Comparison of ENCODE assay signal across 21 cellular contexts in genomic region chr7:107953924-107954303, GRCh38. TPM values are rescaled to one million over a fixed set of nuclear protein-coding genes. Genes with fewer than 3 reads are reported as not detected.
DNase-seq lines count a peak whose midpoint lies in the region; ATAC-seq and TF ChIP-seq lines count a peak whose summit lies in the region.
"Had no signal": no experiment of that assay in that cellular context is flagged by ENCODE, and none has a peak within 500 bp of the region (broad histone marks: within the 10 kb centered on the region; RNA-seq: fewer than 3 reads in every experiment).

No MANE protein-coding gene starts in this region.

- H3K27ac ChIP-seq in ACC112 (ENCODE audit: low read depth, low read length) = peak overlapping the region; percentile 69
- H3K27ac ChIP-seq: prostate gland, upper lobe of left lung had no signal

- H2AFZ ChIP-seq in ACC112 (ENCODE audit: low read length, unreplicated experiment) = no peak overlapping the region

- ATAC-seq in GM19035 (IDR thresholded peaks at IDR 0.05; ENCODE audit: unreplicated experiment) (no peak), GM18909 (IDR thresholded peaks at IDR 0.05; ENCODE audit: poor library complexity, unreplicated experiment) (no peak), Right ventricle myocardium superior (ENCODE audit: poor library complexity) (no peak)
- ATAC-seq: activated CD8-positive, alpha-beta memory T cell treated with anti-CD3 and anti-CD28 coated beads, Interleukin-2, amount 10 ng/mL, durations not matched to agents 7 days and 5 days; effector memory CD8-positive, alpha-beta T cell; HCT116 had no signal

- no peaks in the 10 kb centered on the region for H3K79me2 ChIP-seq in ACC112 (ENCODE audit: control insufficient read depth, insufficient read depth, low read length, unreplicated experiment)

- peaks cover 78% of the 10 kb centered on the region for H3K36me3 Mint-ChIP-seq in endothelial cell (ENCODE audit: low read depth, unreplicated experiment)
- H3K36me3 Mint-ChIP-seq in nephron progenitor cell (ENCODE audit: low read depth) = peaks cover 78% of the 10 kb centered on the region
- H3K36me3 Mint-ChIP-seq: activated CD8-positive, alpha-beta memory T cell treated with anti-CD3 and anti-CD28 coated beads, Interleukin-2, amount 10 ng/mL, durations not matched to agents 7 days and 5 days; stimulated activated memory B cell treated with anti-CD40 and anti-IgM and Interleukin-4, amounts not matched to agents 10 μg/mL and 1 μg/mL and 100 μg/mL, for 72 hours had no signal

- H3K27me3 Mint-ChIP-seq in endothelial cell (ENCODE audit: unreplicated experiment) (peaks cover 3% of the 10 kb centered on the region), nephron progenitor cell (ENCODE audit: low read depth, poor library complexity) (no peaks in the 10 kb centered on the region)

- H3K4me3 Mint-ChIP-seq in endothelial cell (ENCODE audit: unreplicated experiment) (no peak overlapping the region), nephron progenitor cell (no peak overlapping the region)
- H3K4me3 Mint-ChIP-seq: activated CD8-positive, alpha-beta memory T cell treated with anti-CD3 and anti-CD28 coated beads, Interleukin-2, amount 10 ng/mL, durations not matched to agents 7 days and 5 days; central memory CD8-positive, alpha-beta T cell; effector memory CD8-positive, alpha-beta T cell; stimulated activated memory B cell treated with anti-CD40 and anti-IgM and Interleukin-4, amounts not matched to agents 10 μg/mL and 1 μg/mL and 100 μg/mL, for 72 hours had no signal

- H3K4me3 ChIP-seq in ACC112 (ENCODE audit: low read depth, low read length) = no peak overlapping the region
- H3K4me3 ChIP-seq: prostate gland, upper lobe of left lung had no signal

- peak overlapping the region; percentile 2 for H3K27ac Mint-ChIP-seq in endothelial cell (ENCODE audit: unreplicated experiment)
- peak overlapping the region; percentile 65 for H3K27ac Mint-ChIP-seq in nephron progenitor cell
- H3K27ac Mint-ChIP-seq: activated CD8-positive, alpha-beta memory T cell treated with anti-CD3 and anti-CD28 coated beads, Interleukin-2, amount 10 ng/mL, durations not matched to agents 7 days and 5 days; effector memory CD8-positive, alpha-beta T cell; stimulated activated memory B cell treated with anti-CD40 and anti-IgM and Interleukin-4, amounts not matched to agents 10 μg/mL and 1 μg/mL and 100 μg/mL, for 72 hours had no signal

- no peaks in the 10 kb centered on the region for H3K27me3 ChIP-seq in ACC112 (ENCODE audit: insufficient read depth, low read length)
- H3K27me3 ChIP-seq: upper lobe of left lung had no signal

- TF ChIP-seq POLR2A in erythroblast (IDR thresholded peaks at IDR 0.05; ENCODE audit: low read length) = no peak

- intact Hi-C loops in Right ventricle myocardium superior (cut with DNase I) = no loop called here

- H3K4me1 Mint-ChIP-seq in endothelial cell (ENCODE audit: unreplicated experiment) = peaks cover under 1% of the 10 kb centered on the region
- peaks cover 23% of the 10 kb centered on the region for H3K4me1 Mint-ChIP-seq in nephron progenitor cell
- H3K4me1 Mint-ChIP-seq: activated CD8-positive, alpha-beta memory T cell treated with anti-CD3 and anti-CD28 coated beads, Interleukin-2, amount 10 ng/mL, durations not matched to agents 7 days and 5 days; central memory CD8-positive, alpha-beta T cell; stimulated activated memory B cell treated with anti-CD40 and anti-IgM and Interleukin-4, amounts not matched to agents 10 μg/mL and 1 μg/mL and 100 μg/mL, for 72 hours had no signal

- H3K36me3 ChIP-seq in ACC112 (ENCODE audit: insufficient read depth, low read length) = peaks cover 57% of the 10 kb centered on the region
- H3K36me3 ChIP-seq: prostate gland had no signal

- H3K4me1 ChIP-seq in ACC112 (ENCODE audit: control insufficient read depth, insufficient read depth, low read length, unreplicated experiment) = peaks cover 64% of the 10 kb centered on the region
- H3K4me1 ChIP-seq: prostate gland had no signal

- TF ChIP-seq CTCF in endothelial cell (IDR thresholded peaks at IDR 0.05; ENCODE audit: unreplicated experiment) (no peak), nephron progenitor cell (IDR thresholded peaks at IDR 0.05) (no peak)

- DNase-seq in RPMI7951 (ENCODE audit: low read depth) = peak; percentile 37
- DNase-seq in endothelial cell (ENCODE audit: low spot score) = no peak
- no peak for DNase-seq in nephron progenitor cell
- no peak for DNase-seq in erythroblast (lab: John Stamatoyannopoulos, UW)
- no peak for DNase-seq in Right ventricle myocardium superior
- DNase-seq: activated CD8-positive, alpha-beta memory T cell treated with anti-CD3 and anti-CD28 coated beads, Interleukin-2, amount 10 ng/mL, durations not matched to agents 7 days and 5 days; activated effector memory CD4-positive, alpha-beta T cell treated with anti-CD3 and anti-CD28 coated beads, Interleukin-2, amount 50 U/mL, for 16 hours; amygdala; DMS53; effector memory CD8-positive, alpha-beta T cell; foreskin melanocyte; NCI-H2081; NCI-H510A; upper lobe of left lung had no signal

- H3K9me3 Mint-ChIP-seq in endothelial cell (ENCODE audit: unreplicated experiment) (no peaks in the 10 kb centered on the region), nephron progenitor cell (no peaks in the 10 kb centered on the region)
- H3K9me3 Mint-ChIP-seq: central memory CD8-positive, alpha-beta T cell; effector memory CD8-positive, alpha-beta T cell; stimulated activated memory B cell treated with anti-CD40 and anti-IgM and Interleukin-4, amounts not matched to agents 10 μg/mL and 1 μg/mL and 100 μg/mL, for 72 hours had no signal

RNA-seq across cellular contexts. Expression of gene LAMB1, which starts 49.0 kb away (rescaled TPM):
- total RNA-seq in RPMI7951 (2014; rRNA removed; shearing (Covaris generic)) = 147 and 157 TPM in 2 replicates
- total RNA-seq in endothelial cell (ENCODE audit: unreplicated experiment) = 453 TPM
- 62.1 TPM for total RNA-seq in Right ventricle myocardium superior
- total RNA-seq: activated CD8-positive, alpha-beta memory T cell treated with anti-CD3 and anti-CD28 coated beads, Interleukin-2, amount 10 ng/mL, durations not matched to agents 7 days and 5 days had no signal
